34 cellular contexts compared by ENCODE assay signal in the genomic region with DNA sequence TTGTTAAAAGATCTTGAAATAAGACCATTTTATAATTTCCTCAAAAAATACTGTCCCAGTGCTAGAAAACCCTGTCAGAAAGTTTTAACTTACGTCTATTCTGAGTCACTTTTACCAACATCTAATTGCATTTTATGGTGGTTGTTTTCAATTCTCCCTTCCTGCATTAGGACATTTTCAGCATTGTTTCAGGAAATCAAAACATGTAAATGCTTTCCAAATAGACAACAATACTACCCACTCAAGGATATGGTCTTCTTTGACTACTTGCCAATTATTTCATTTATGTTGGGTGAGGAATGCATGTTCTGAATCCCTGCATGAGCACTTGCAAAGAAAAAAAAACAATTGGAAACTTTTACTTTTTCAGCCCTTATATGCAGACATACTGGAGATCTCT.
DNase-seq lines count a peak whose midpoint lies in the region; ATAC-seq and TF ChIP-seq lines count a peak whose summit lies in the region.
"Had no signal": no experiment of that assay in that cellular context is flagged by ENCODE, and none has a peak within 500 bp of the region (broad histone marks: within the 10 kb centered on the region; RNA-seq: fewer than 3 reads in every experiment).

No MANE protein-coding gene starts in this region.

- H3K27ac Mint-ChIP-seq in activated naive CD4-positive, alpha-beta T cell treated with anti-CD3 and anti-CD28 coated beads for 36 hours, result no peak overlapping the region
- H3K27ac Mint-ChIP-seq: activated CD4-positive, alpha-beta memory T cell treated with anti-CD3 and anti-CD28 coated beads, Interleukin-2, amount 10 ng/mL, durations not matched to agents 7 days and 5 days; activated naive CD4-positive, alpha-beta T cell treated with anti-CD3 and anti-CD28 coated beads, Interleukin-2, amount 50 U/mL, for 24 hours; CD4-positive, alpha-beta T cell; endodermal cell; nephron progenitor cell had no signal

- ATAC-seq in GM21367 (IDR thresholded peaks at IDR 0.05; ENCODE audit: unreplicated experiment) (no peak), foreskin keratinocyte (no peak)
- ATAC-seq: A549, esophagus mucosa, left colon, PC-3 had no signal

- H3K36me3 ChIP-seq in MG63, result no peaks in the 10 kb centered on the region
- H3K36me3 ChIP-seq: right atrium auricular region, stomach, thyroid gland, vagina had no signal

- no peaks in the 10 kb centered on the region for H3K27me3 ChIP-seq in MG63
- H3K27me3 ChIP-seq in foreskin keratinocyte, result peaks cover 17% of the 10 kb centered on the region
- H3K27me3 ChIP-seq: right atrium auricular region, stomach, thyroid gland, vagina had no signal

- in situ Hi-C loops in astrocyte of the spinal cord (cut with HindIII; ENCODE audit: low sequenced_read_pairs), result no loop called here

- no peaks in the 10 kb centered on the region for H3K4me1 ChIP-seq in foreskin keratinocyte
- H3K4me1 ChIP-seq: A549, parathyroid adenoma, right atrium auricular region, stomach, thyroid gland, vagina had no signal

- H3K9me3 Mint-ChIP-seq in activated naive CD4-positive, alpha-beta T cell treated with anti-CD3 and anti-CD28 coated beads for 36 hours, result peaks cover 15% of the 10 kb centered on the region
- H3K9me3 Mint-ChIP-seq: activated CD4-positive, alpha-beta memory T cell treated with anti-CD3 and anti-CD28 coated beads, Interleukin-2, amount 10 ng/mL, durations not matched to agents 7 days and 5 days; activated naive CD4-positive, alpha-beta T cell treated with anti-CD3 and anti-CD28 coated beads, Interleukin-2, amount 50 U/mL, for 24 hours; nephron progenitor cell had no signal

- intact Hi-C loops in activated naive CD4-positive, alpha-beta T cell treated with anti-CD3 and anti-CD28 coated beads for 36 hours (cut with micrococcal nuclease), result no loop called here

- no peaks in the 10 kb centered on the region for H3K36me3 Mint-ChIP-seq in activated naive CD4-positive, alpha-beta T cell treated with anti-CD3 and anti-CD28 coated beads for 36 hours (ENCODE audit: low read depth)
- H3K36me3 Mint-ChIP-seq: activated naive CD4-positive, alpha-beta T cell treated with anti-CD3 and anti-CD28 coated beads, Interleukin-2, amount 50 U/mL, for 24 hours had no signal

- DNase-seq in A172 (ENCODE audit: low spot score) (peak; percentile 16), NCI-H460 (ENCODE audit: extremely low read depth, low read depth) (peak; percentile 55), astrocyte of the spinal cord (ENCODE audit: low read depth, low spot score) (peak; percentile 83), iris pigment epithelial cell (ENCODE audit: low read depth) (peak; percentile 80), MG63 (no peak), foreskin keratinocyte (no peak)
- DNase-seq in activated naive CD4-positive, alpha-beta T cell treated with anti-CD3 and anti-CD28 coated beads for 36 hours, result no peak
- DNase-seq: activated CD4-positive, alpha-beta memory T cell treated with anti-CD3 and anti-CD28 coated beads, Interleukin-2, amount 10 ng/mL, durations not matched to agents 7 days and 5 days; activated CD4-positive, alpha-beta T cell treated with anti-CD3 and anti-CD28 coated beads for 1 hour; activated CD8-positive, alpha-beta memory T cell treated with anti-CD3 and anti-CD28 coated beads, Interleukin-2, amount 50 U/mL, for 4 hours; AML-193; caudate nucleus; CD4-positive, alpha-beta T cell; DND-41; endodermal cell; GOT3; hippocampal formation; KG1; left colon; mammary epithelial cell; NCI-H1930; NCI-H526; nephron progenitor cell; PC-3; Right ventricle myocardium superior; stomach; thyroid gland had no signal

- TF ChIP-seq CTCF in astrocyte of the spinal cord (IDR thresholded peaks at IDR 0.05; ENCODE audit: low read depth, low read length) (no peak), foreskin keratinocyte (conservative IDR thresholded peaks at IDR 0.05) (no peak)

- CTCF ChIA-PET in activated naive CD4-positive, alpha-beta T cell treated with anti-CD3 and anti-CD28 coated beads for 36 hours (lab: Charles Lee), result no interaction called here

- H3K27me3 Mint-ChIP-seq in activated naive CD4-positive, alpha-beta T cell treated with anti-CD3 and anti-CD28 coated beads for 36 hours (ENCODE audit: low read depth), result no peaks in the 10 kb centered on the region
- H3K27me3 Mint-ChIP-seq: activated CD4-positive, alpha-beta memory T cell treated with anti-CD3 and anti-CD28 coated beads, Interleukin-2, amount 10 ng/mL, durations not matched to agents 7 days and 5 days; activated naive CD4-positive, alpha-beta T cell treated with anti-CD3 and anti-CD28 coated beads, Interleukin-2, amount 50 U/mL, for 24 hours; CD4-positive, alpha-beta T cell had no signal

- H3K4me3 ChIP-seq in astrocyte of the spinal cord (ENCODE audit: low read depth, low read length) (no peak overlapping the region), MG63 (no peak overlapping the region)
- H3K4me3 ChIP-seq: A549, right atrium auricular region, stomach, thyroid gland, vagina had no signal

- H3K9me3 ChIP-seq in MG63, result no peaks in the 10 kb centered on the region
- H3K9me3 ChIP-seq: stomach, thyroid gland, vagina had no signal

- no peak overlapping the region for H3K27ac ChIP-seq in foreskin keratinocyte
- H3K27ac ChIP-seq: A549, parathyroid adenoma, right atrium auricular region, stomach, thyroid gland, vagina had no signal

- no peaks in the 10 kb centered on the region for H3K4me1 Mint-ChIP-seq in activated naive CD4-positive, alpha-beta T cell treated with anti-CD3 and anti-CD28 coated beads for 36 hours (ENCODE audit: low read depth)
- H3K4me1 Mint-ChIP-seq: activated CD4-positive, alpha-beta memory T cell treated with anti-CD3 and anti-CD28 coated beads, Interleukin-2, amount 10 ng/mL, durations not matched to agents 7 days and 5 days; activated naive CD4-positive, alpha-beta T cell treated with anti-CD3 and anti-CD28 coated beads, Interleukin-2, amount 50 U/mL, for 24 hours; nephron progenitor cell had no signal

- no peak overlapping the region for H3K4me3 Mint-ChIP-seq in activated naive CD4-positive, alpha-beta T cell treated with anti-CD3 and anti-CD28 coated beads for 36 hours
- H3K4me3 Mint-ChIP-seq: activated CD4-positive, alpha-beta memory T cell treated with anti-CD3 and anti-CD28 coated beads, Interleukin-2, amount 10 ng/mL, durations not matched to agents 7 days and 5 days; activated naive CD4-positive, alpha-beta T cell treated with anti-CD3 and anti-CD28 coated beads, Interleukin-2, amount 50 U/mL, for 24 hours; CD4-positive, alpha-beta T cell; endodermal cell; nephron progenitor cell had no signal

Comparison
In these comparisons a context has a peak if more than half of its experiments do, and no peak if none do; other contexts are left out.
1. DNase-seq: peak in A172 (single experiment), NCI-H460 (single experiment), astrocyte of the spinal cord (single experiment) and iris pigment epithelial cell (single experiment); none in MG63 (single experiment), activated naive CD4-positive, alpha-beta T cell treated with anti-CD3 and anti-CD28 coated beads for 36 hours (single experiment) and foreskin keratinocyte (0 of 2).